Comparison of ENCODE assay signal across 25 cellular contexts in genomic region chr13:22486490-22486889, GRCh38.
"Had no signal": no experiment of that assay in that cellular context is flagged by ENCODE, and none has a peak within 500 bp of the region (broad histone marks: within the 10 kb centered on the region; RNA-seq: fewer than 3 reads in every experiment).

No MANE protein-coding gene starts in this region.

- ATAC-seq: activated CD8-positive, alpha-beta T cell treated with anti-CD3 and anti-CD28 coated beads for 36 hours; activated naive CD8-positive, alpha-beta T cell treated with anti-CD3 and anti-CD28 coated beads, Interleukin-2, amount 50 U/mL, for 24 hours; activated T-cell treated with anti-CD3 and anti-CD28 coated beads, Interleukin-2, amount 50 U/mL, for 4 hours; effector memory CD8-positive, alpha-beta T cell; gastrocnemius medialis; left cardiac atrium; left ventricle myocardium superior; naive thymus-derived CD4-positive, alpha-beta T cell; T-cell; upper lobe of right lung had no signal

- H3K36me3 ChIP-seq: brain microvascular endothelial cell, gastrocnemius medialis, pancreas, prostate gland, right atrium auricular region, spleen, suprapubic skin, tibial artery, upper lobe of right lung had no signal

- H3K27ac ChIP-seq: brain microvascular endothelial cell, gastrocnemius medialis, pancreas, prostate gland, right atrium auricular region, spleen, tibial artery, upper lobe of right lung had no signal

- H3K4me1 ChIP-seq: gastrocnemius medialis, pancreas, prostate gland, right atrium auricular region, spleen, tibial artery, upper lobe of right lung had no signal

- DNase-seq: activated B cell treated with CpG ODN at 0.5 μM for 24 hours; activated CD4-positive, alpha-beta T cell treated with anti-CD3 and anti-CD28 coated beads, Interleukin-2, amount 50 U/mL, for 1 hour; activated CD8-positive, alpha-beta T cell treated with anti-CD3 and anti-CD28 coated beads for 36 hours; activated naive CD8-positive, alpha-beta T cell treated with anti-CD3 and anti-CD28 coated beads, Interleukin-2, amount 50 U/mL, for 24 hours; activated T-cell treated with anti-CD3 and anti-CD28 coated beads, Interleukin-2, amount 50 U/mL, for 4 hours; anterior cingulate cortex; brain microvascular endothelial cell; cortex of kidney; effector memory CD8-positive, alpha-beta T cell; erythroblast; gastrocnemius medialis; glutamatergic neuron; left cardiac atrium; left ventricle myocardium superior; naive thymus-derived CD4-positive, alpha-beta T cell; nucleus accumbens; pancreas; spleen; stimulated activated naive CD4-positive, alpha-beta T cell; T-cell; tibial artery; upper lobe of right lung had no signal

- H3K27me3 ChIP-seq: brain microvascular endothelial cell, gastrocnemius medialis, pancreas, right atrium auricular region, spleen, suprapubic skin, tibial artery, upper lobe of right lung had no signal

- H3K9me3 ChIP-seq: gastrocnemius medialis, pancreas, prostate gland, right atrium auricular region, suprapubic skin, tibial artery, upper lobe of right lung had no signal

- H3K4me3 ChIP-seq: gastrocnemius medialis, pancreas, prostate gland, right atrium auricular region, spleen, suprapubic skin, tibial artery, upper lobe of right lung had no signal
